In the genomic region with DNA sequence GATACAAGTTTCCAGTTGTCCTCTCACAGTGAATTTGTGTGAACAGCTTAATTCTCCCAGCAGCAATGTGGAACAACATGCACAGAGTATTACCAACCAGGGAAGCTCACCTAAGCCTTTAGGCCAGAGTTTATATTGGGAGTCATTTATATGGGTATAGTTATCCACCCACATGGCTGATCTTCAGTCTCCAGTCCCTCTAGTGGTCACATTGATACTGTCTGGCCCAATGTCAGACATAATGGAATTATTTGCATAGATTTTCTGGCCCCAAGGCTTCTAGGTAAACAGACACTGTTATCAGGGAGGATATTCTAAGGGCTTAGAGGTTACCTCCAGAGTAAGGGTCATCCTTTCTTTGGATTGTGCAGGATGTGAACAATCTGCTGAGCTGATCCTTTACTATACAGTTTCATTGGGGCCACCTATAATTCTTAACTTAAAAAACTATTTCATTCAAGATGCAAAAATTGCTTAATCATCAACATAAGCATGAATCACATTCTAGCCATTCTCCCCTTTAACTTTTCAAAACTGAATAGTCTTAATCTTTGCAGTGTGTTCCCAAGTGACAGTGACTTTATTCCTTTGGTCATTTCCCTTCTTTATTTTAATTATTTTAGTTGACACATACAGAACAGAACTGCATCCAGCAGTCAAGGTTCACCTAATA, we compare ENCODE assay signal across 8 cellular contexts.
DNase-seq lines count a peak whose midpoint lies in the region; ATAC-seq and TF ChIP-seq lines count a peak whose summit lies in the region.

No MANE protein-coding gene starts in this region.

- no peaks in the 10 kb centered on the region for H4K20me1 ChIP-seq in MM.1S (ENCODE audit: insufficient read depth, low read length)

- no peak overlapping the region for H3K4me3 ChIP-seq in AG10803 (ENCODE audit: low read length)
- no peak overlapping the region for H3K4me3 ChIP-seq in MM.1S (ENCODE audit: low read length)

- peak; percentile 62 for ATAC-seq in GM18505 (IDR thresholded peaks at IDR 0.05; ENCODE audit: unreplicated experiment)
- ATAC-seq in sciatic nerve, result no peak
- ATAC-seq in GM19023 (IDR thresholded peaks at IDR 0.05; ENCODE audit: unreplicated experiment), result no peak
- ATAC-seq in GM21529 (IDR thresholded peaks at IDR 0.05; ENCODE audit: unreplicated experiment), result no peak

- no peaks in the 10 kb centered on the region for H3K36me3 ChIP-seq in MM.1S (replicated peaks; ENCODE audit: insufficient read depth, low read length)

- intact Hi-C loops in sciatic nerve (cut with DNase I), result no loop called here

- no peaks in the 10 kb centered on the region for H3K79me2 ChIP-seq in MM.1S (ENCODE audit: low read length)

- no peaks in the 10 kb centered on the region for H3K4me1 ChIP-seq in MM.1S (ENCODE audit: low read length)

- no peak overlapping the region for H2AFZ ChIP-seq in MM.1S (ENCODE audit: low read length)

- TF ChIP-seq POLR2A in GM18505 (IDR thresholded peaks at IDR 0.05; ENCODE audit: borderline replicate concordance, extremely low read depth, insufficient read depth, insufficient read length), result no peak

- TF ChIP-seq CTCF in AG10803 (conservative IDR thresholded peaks at IDR 0.05; ENCODE audit: low read length), result peak; percentile 68
- TF ChIP-seq CTCF in MM.1S (IDR thresholded peaks at IDR 0.05; ENCODE audit: low read length), result peak; percentile 51

- DNase-seq in AG10803 (ENCODE audit: low read depth), result peak; percentile 26
- peak; percentile 30 for DNase-seq in MM.1S
- DNase-seq in fibroblast of peridontal ligament (ENCODE audit: extremely low read depth), result peak; percentile 47
- no peak for DNase-seq in sciatic nerve (ENCODE audit: low spot score)
- DNase-seq in NCI-H2196 (lab: John Stamatoyannopoulos, UW; ENCODE audit: unreplicated experiment), result no peak

- H3K9ac ChIP-seq in MM.1S (ENCODE audit: low read length), result no peak overlapping the region

- no peak overlapping the region for H3K27ac ChIP-seq in MM.1S (ENCODE audit: low read length)

- H3K9me2 ChIP-seq in MM.1S (replicated peaks; ENCODE audit: insufficient read depth, low read length), result no peaks in the 10 kb centered on the region

- H3K27me3 ChIP-seq in MM.1S (replicated peaks; ENCODE audit: insufficient read depth, low read length), result no peaks in the 10 kb centered on the region

- no peak overlapping the region for H3K4me2 ChIP-seq in MM.1S (ENCODE audit: low read depth, low read length)

- H3K9me3 ChIP-seq in MM.1S (replicated peaks; ENCODE audit: insufficient read depth, low read length), result no peaks in the 10 kb centered on the region

- no peaks in the 10 kb centered on the region for H3F3A ChIP-seq in MM.1S (ENCODE audit: insufficient read depth, low read length)

Comparison
In these comparisons a context has a peak if more than half of its experiments do, and no peak if none do; other contexts are left out.
1. DNase-seq: peak in AG10803 (single experiment), MM.1S (single experiment) and fibroblast of peridontal ligament (single experiment); none in sciatic nerve (single experiment) and NCI-H2196 (single experiment).